Comparison of ENCODE assay signal across 7 cellular contexts in the genomic region with DNA sequence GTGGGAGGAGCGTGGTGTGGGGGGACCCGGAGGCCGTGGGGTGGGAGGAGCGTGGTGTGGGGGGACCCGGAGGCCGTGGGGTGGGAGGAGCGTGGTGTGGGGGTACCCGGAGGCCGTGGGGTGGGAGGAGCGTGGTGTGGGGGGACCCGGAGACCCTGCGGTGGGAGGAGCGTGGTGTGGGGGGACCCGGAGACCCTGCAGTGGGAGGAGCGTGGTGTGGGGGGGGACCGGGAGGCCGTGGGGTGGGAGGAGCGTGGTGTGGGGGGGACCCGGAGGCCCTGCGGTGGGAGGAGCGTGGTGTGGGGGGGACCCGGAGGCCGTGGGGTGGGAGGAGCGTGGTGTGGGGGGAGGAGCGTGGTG.
DNase-seq lines count a peak whose midpoint lies in the region; ATAC-seq and TF ChIP-seq lines count a peak whose summit lies in the region.
"Not testable (repeated sequence)": the region's sequence is repeated elsewhere in the genome, so short reads cannot be mapped to it uniquely, and the experiment has no call there.

No MANE protein-coding gene starts in this region.

- CTCF ChIA-PET in activated CD8-positive, alpha-beta memory T cell treated with anti-CD3 and anti-CD28 coated beads, Interleukin-2, amount 10 ng/mL, durations not matched to agents 7 days and 5 days (lab: Charles Lee) = interaction anchor here (0.9 kb wide), 1 partner anchor 61 kb away, joined by 8 read pairs; no protein-coding TSS in a partner anchor

- not testable (repeated sequence) for ATAC-seq in activated CD8-positive, alpha-beta memory T cell treated with anti-CD3 and anti-CD28 coated beads, Interleukin-2, amount 10 ng/mL, durations not matched to agents 7 days and 5 days; central memory CD8-positive, alpha-beta T cell (replicated peaks; ENCODE audit: extremely low read depth, poor library complexity, severe bottlenecking); left lobe of liver

- not testable (repeated sequence) for H3K4me3 Mint-ChIP-seq in activated CD8-positive, alpha-beta memory T cell treated with anti-CD3 and anti-CD28 coated beads, Interleukin-2, amount 10 ng/mL, durations not matched to agents 7 days and 5 days; glutamatergic neuron (ENCODE audit: unreplicated experiment)
- peak overlapping the region; percentile 56 for H3K4me3 Mint-ChIP-seq in central memory CD8-positive, alpha-beta T cell

- intact Hi-C loops in ovary (cut with DNase I) = not testable (repeated sequence)

- 73 to 89% methylated on average over 2 to 21 of the region's 25 CpGs; no CpG with 5 or more reads in 1 of the 3 donors for WGBS in ovary, 3 donors

- not testable (repeated sequence) for H3K4me1 ChIP-seq in ovary (ENCODE audit: insufficient read depth)

- not testable (repeated sequence) for H3K27ac Mint-ChIP-seq in activated CD8-positive, alpha-beta memory T cell treated with anti-CD3 and anti-CD28 coated beads, Interleukin-2, amount 10 ng/mL, durations not matched to agents 7 days and 5 days; glutamatergic neuron (ENCODE audit: unreplicated experiment)
- H3K27ac Mint-ChIP-seq in central memory CD8-positive, alpha-beta T cell (ENCODE audit: low read depth) = peak overlapping the region; percentile 89

- not testable (repeated sequence) for H3K27me3 ChIP-seq in ovary

- TF ChIP-seq CTCF in glutamatergic neuron (IDR thresholded peaks at IDR 0.05; ENCODE audit: partially characterized antibody, unreplicated experiment); ovary (IDR thresholded peaks at IDR 0.05): not testable (repeated sequence)

- not testable (repeated sequence) for H3K9me3 ChIP-seq in ovary

- H3K9me3 Mint-ChIP-seq in activated CD8-positive, alpha-beta memory T cell treated with anti-CD3 and anti-CD28 coated beads, Interleukin-2, amount 10 ng/mL, durations not matched to agents 7 days and 5 days (ENCODE audit: low read depth); central memory CD8-positive, alpha-beta T cell; glutamatergic neuron (ENCODE audit: unreplicated experiment): not testable (repeated sequence)

- not testable (repeated sequence) for TF ChIP-seq EP300 in ovary (IDR thresholded peaks at IDR 0.05)

- DNase-seq in NCI-H146 (lab: John Stamatoyannopoulos, UW) (peak; percentile 20), glutamatergic neuron (peak; percentile 75), left lobe of liver (ENCODE audit: low spot score) (peak; percentile 48), ovary (peak in 3 of 5 donors; percentile 8 to 29 (median 15))
- peak; percentile 41 for DNase-seq in activated CD8-positive, alpha-beta memory T cell treated with anti-CD3 and anti-CD28 coated beads, Interleukin-2, amount 10 ng/mL, durations not matched to agents 7 days and 5 days
- not testable (repeated sequence) for DNase-seq in central memory CD8-positive, alpha-beta T cell (ENCODE audit: low spot score in 2 of 2)
- peak in 5 of 6 experiments; percentile 6 to 60 (median 46) for DNase-seq in stimulated activated naive CD4-positive, alpha-beta T cell (lab: John Stamatoyannopoulos, UW)

- not testable (repeated sequence) for H3K36me3 Mint-ChIP-seq in activated CD8-positive, alpha-beta memory T cell treated with anti-CD3 and anti-CD28 coated beads, Interleukin-2, amount 10 ng/mL, durations not matched to agents 7 days and 5 days; glutamatergic neuron (ENCODE audit: unreplicated experiment)
- peaks cover 16% of the 10 kb centered on the region for H3K36me3 Mint-ChIP-seq in central memory CD8-positive, alpha-beta T cell (ENCODE audit: insufficient read depth)

- H3K4me3 ChIP-seq in ovary = not testable (repeated sequence)

- TF ChIP-seq POLR2A in ovary (IDR thresholded peaks at IDR 0.05) = not testable (repeated sequence)

- peaks cover 47% of the 10 kb centered on the region for H3K4me1 Mint-ChIP-seq in activated CD8-positive, alpha-beta memory T cell treated with anti-CD3 and anti-CD28 coated beads, Interleukin-2, amount 10 ng/mL, durations not matched to agents 7 days and 5 days
- peaks cover 47% of the 10 kb centered on the region for H3K4me1 Mint-ChIP-seq in central memory CD8-positive, alpha-beta T cell
- H3K4me1 Mint-ChIP-seq in glutamatergic neuron (ENCODE audit: low read depth, unreplicated experiment) = peaks cover 19% of the 10 kb centered on the region

- not testable (repeated sequence) for H3K27ac ChIP-seq in ovary

- not testable (repeated sequence) for H3K27me3 Mint-ChIP-seq in activated CD8-positive, alpha-beta memory T cell treated with anti-CD3 and anti-CD28 coated beads, Interleukin-2, amount 10 ng/mL, durations not matched to agents 7 days and 5 days; central memory CD8-positive, alpha-beta T cell; glutamatergic neuron (ENCODE audit: unreplicated experiment)

- H3K36me3 ChIP-seq in ovary = not testable (repeated sequence)
